8 cellular contexts compared by ENCODE assay signal in the genomic region with DNA sequence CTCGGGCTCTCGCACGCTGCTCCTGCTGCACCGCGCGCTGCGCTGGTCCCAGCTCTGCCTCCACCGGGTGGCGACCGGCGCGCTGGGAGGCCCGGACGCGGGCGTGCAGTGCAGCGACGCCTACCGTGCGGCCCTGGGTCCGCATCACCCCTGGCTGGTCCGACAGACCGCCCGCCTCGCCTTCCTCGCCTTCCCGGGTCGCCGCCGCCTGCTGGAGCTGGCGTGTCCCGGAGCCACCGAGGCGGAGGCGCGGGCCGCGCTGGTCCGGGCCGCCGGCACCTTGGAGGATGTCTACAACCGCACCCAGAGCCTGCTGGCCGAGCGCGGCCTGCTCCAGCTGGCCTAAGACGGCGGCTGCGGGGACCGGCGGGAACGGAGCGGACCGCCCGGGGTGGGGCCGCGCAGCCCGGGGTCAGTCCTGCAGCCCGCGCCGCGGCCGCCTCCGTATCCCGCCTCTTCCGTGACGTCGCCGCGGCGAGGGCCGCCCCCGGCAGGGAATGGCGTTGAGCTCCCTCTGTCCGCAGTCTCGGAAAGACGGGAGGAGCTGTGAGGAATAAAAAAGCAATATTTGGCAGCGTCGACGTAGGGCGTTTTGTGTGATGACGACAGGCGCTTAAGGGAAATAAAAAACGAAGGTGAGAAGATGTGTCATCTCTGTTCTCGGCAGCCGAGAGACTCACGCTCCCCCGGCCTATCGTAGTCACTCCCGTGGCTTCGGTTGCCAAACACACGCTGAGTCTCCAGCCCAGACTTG. TPM values are rescaled to one million over a fixed set of nuclear protein-coding genes. Genes with fewer than 3 reads are reported as not detected.
A peak's percentile ranks its signal among the peaks of the same experiment; 100 is the strongest.
DNase-seq lines count a peak whose midpoint lies in the region; ATAC-seq and TF ChIP-seq lines count a peak whose summit lies in the region.

No MANE protein-coding gene starts in this region.

- DNase-seq in NCI-H345 (lab: John Stamatoyannopoulos, UW) (peak; percentile 78), chondrocyte (ENCODE audit: low spot score) (peak; percentile 93), left colon (peak; percentile 84 to 90)
- peak; percentile 57 to 72 for DNase-seq in activated CD4-positive, alpha-beta T cell treated with anti-CD3 and anti-CD28 coated beads for 24 hours (ENCODE audit: low read depth in 2 of 2)
- DNase-seq in stimulated activated CD4-positive, alpha-beta T cell treated with anti-CD3 and anti-CD28 coated beads, Interleukin-1b, Interleukin-23, amount 100 ng/mL, for 24 hours (ENCODE audit: low read depth in 4 of 4, low spot score in 1 of 4): peak in 3 of 4 experiments; percentile 48 to 79 (median 62)

- H3K27me3 Mint-ChIP-seq in chondrocyte (ENCODE audit: low read depth): no peaks in the 10 kb centered on the region

- peak overlapping the region; percentile 98 for H3K4me3 ChIP-seq in ACC112 (ENCODE audit: low read depth, low read length)

- peak overlapping the region; percentile 98 for H3K27ac Mint-ChIP-seq in chondrocyte (ENCODE audit: unreplicated experiment)

- peaks cover 7% of the 10 kb centered on the region for H3K79me2 ChIP-seq in ACC112 (ENCODE audit: control insufficient read depth, insufficient read depth, low read length, unreplicated experiment)

- H3K4me3 Mint-ChIP-seq in chondrocyte (ENCODE audit: unreplicated experiment): peak overlapping the region; percentile 90

- H3K36me3 ChIP-seq in ACC112 (ENCODE audit: insufficient read depth, low read length): no peaks in the 10 kb centered on the region

- H3K4me1 Mint-ChIP-seq in chondrocyte (ENCODE audit: low read depth): peaks cover 19% of the 10 kb centered on the region

- ATAC-seq in GM18511 (IDR thresholded peaks at IDR 0.05; ENCODE audit: unreplicated experiment) (peak; percentile 84), HG03045 (IDR thresholded peaks at IDR 0.05; ENCODE audit: unreplicated experiment) (peak; percentile 76), left colon (peak; percentile 89)

- intact Hi-C loops in left colon (cut with DNase I, micrococcal nuclease): loop anchor here (5.0 to 10.0 kb wide), 3 partner anchors 55 to 97 kb away; a partner anchor contains a TSS

- peak overlapping the region; percentile 85 for H3K27ac ChIP-seq in ACC112 (ENCODE audit: low read depth, low read length)

- H3K9me3 Mint-ChIP-seq in chondrocyte (ENCODE audit: low read depth): no peaks in the 10 kb centered on the region

- peaks cover 36% of the 10 kb centered on the region for H3K4me1 ChIP-seq in ACC112 (ENCODE audit: control insufficient read depth, insufficient read depth, low read length, unreplicated experiment)

- H3K36me3 Mint-ChIP-seq in chondrocyte (ENCODE audit: low read depth): no peaks in the 10 kb centered on the region

- peaks cover 7% of the 10 kb centered on the region; the same call in 1 of the 2 replicates for H3K27me3 ChIP-seq in ACC112 (ENCODE audit: insufficient read depth, low read length)

- H2AFZ ChIP-seq in ACC112 (ENCODE audit: low read length, unreplicated experiment): peak overlapping the region; percentile 88

- peak; percentile 86 for TF ChIP-seq CTCF in chondrocyte (IDR thresholded peaks at IDR 0.05)

RNA-seq across cellular contexts. Expression of a gene that starts 1.4 kb away (rescaled TPM):
- not detected in 3 replicates for total RNA-seq in chondrocyte
- under 1 TPM; 0.49 to 0.61 TPM for total RNA-seq in left colon

RNA-seq across cellular contexts. Expression of a gene that starts 4.0 kb away (rescaled TPM):
- total RNA-seq in chondrocyte (0.82 to 2.4 TPM (median 1.2 TPM) in 3 replicates), left colon (under 1 TPM; 0.73 to 0.79 TPM)

RNA-seq across cellular contexts. Expression of a gene that starts 5.8 kb away (rescaled TPM):
- total RNA-seq in chondrocyte (110 to 146 TPM (median 113 TPM) in 3 replicates), left colon (10 to 100 TPM; 79.4 to 99.6 TPM)

RNA-seq across cellular contexts. Expression of a gene that starts 16.8 kb away (rescaled TPM):
- 30.3 to 35.3 TPM (median 32.1 TPM) in 3 replicates for total RNA-seq in chondrocyte
- 10 to 100 TPM; 26.1 to 27.5 TPM for total RNA-seq in left colon

Comparison
In these comparisons a context has a peak if more than half of its experiments do, and no peak if none do; other contexts are left out.
1. Peak in every context shown above with its lines: DNase-seq, ATAC-seq, H3K4me3 ChIP-seq and H3K27ac ChIP-seq.